9 cellular contexts compared by ENCODE assay signal in the genomic region with DNA sequence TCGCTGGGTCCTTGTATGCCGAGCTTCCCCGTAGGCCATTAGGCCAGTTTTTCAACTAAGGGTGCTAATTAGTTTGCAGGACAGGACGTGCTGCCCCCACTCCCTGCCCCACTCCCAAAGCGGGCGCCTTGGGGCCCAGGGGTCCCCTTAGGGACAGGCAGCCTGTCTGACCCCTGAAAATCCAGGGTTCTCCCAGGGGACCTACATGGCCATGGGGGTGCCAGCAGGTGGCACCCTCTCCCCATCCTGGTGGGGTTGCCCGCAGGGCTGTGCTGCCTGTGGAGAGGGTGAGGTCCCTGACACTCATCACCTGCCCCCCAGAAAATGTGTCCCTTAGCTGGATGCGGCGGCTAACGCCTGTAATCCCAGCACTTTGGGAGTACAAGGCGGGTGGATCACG. TPM values are rescaled to one million over a fixed set of nuclear protein-coding genes. Genes with fewer than 3 reads are reported as not detected.
A peak's percentile ranks its signal among the peaks of the same experiment; 100 is the strongest.
DNase-seq lines count a peak whose midpoint lies in the region; ATAC-seq and TF ChIP-seq lines count a peak whose summit lies in the region.
"Had no signal": no experiment of that assay in that cellular context is flagged by ENCODE, and none has a peak within 500 bp of the region (broad histone marks: within the 10 kb centered on the region; RNA-seq: fewer than 3 reads in every experiment).

No MANE protein-coding gene starts in this region.

- TF ChIP-seq CTCF in AG04449 (IDR thresholded peaks at IDR 0.05; ENCODE audit: insufficient read depth, low read length, missing control alignments) (peak; percentile 84), GM12875 (IDR thresholded peaks at IDR 0.05; ENCODE audit: borderline replicate concordance, insufficient read depth, low read depth, low read length) (peak; percentile 44), right lobe of liver (IDR thresholded peaks at IDR 0.05) (peak; percentile 52 to 69 (median 54)), type B pancreatic cell (conservative IDR thresholded peaks at IDR 0.05) (peak; percentile 71)

- H3K4me3 ChIP-seq in AG04449 (ENCODE audit: low read depth, low read length) (no peak overlapping the region), GM12875 (ENCODE audit: low read depth, low read length) (no peak overlapping the region), right lobe of liver (no peak overlapping the region)

- peaks cover 10% of the 10 kb centered on the region for H3K9me3 Mint-ChIP-seq in type B pancreatic cell

- no peaks in the 10 kb centered on the region for H3K27me3 Mint-ChIP-seq in type B pancreatic cell

- no peaks in the 10 kb centered on the region for H3K27me3 ChIP-seq in right lobe of liver

- H3K27ac Mint-ChIP-seq in type B pancreatic cell = no peak overlapping the region
- H3K27ac Mint-ChIP-seq: dendritic cell treated with granulocyte-macrophage colony-stimulating factor and Interleukin-4, amounts not matched to agents 40 ng/mL and 50 ng/mL, for 4 days had no signal

- peaks cover 3% of the 10 kb centered on the region for H3K4me1 Mint-ChIP-seq in type B pancreatic cell (ENCODE audit: unreplicated experiment)

- ATAC-seq in right lobe of liver (peak; percentile 60 to 70 (median 63)), GM21825 (IDR thresholded peaks at IDR 0.05; ENCODE audit: unreplicated experiment) (no peak)

- peaks cover 0 to 4% (median 0%) of the 10 kb centered on the region in 4 donors for H3K9me3 ChIP-seq in right lobe of liver

- H3K36me3 ChIP-seq in right lobe of liver = no peaks in the 10 kb centered on the region

- POLR2A ChIA-PET in AG04449 (lab: Yijun Ruan, JAX) = no interaction called here

- CTCF ChIA-PET in AG04449 (lab: Yijun Ruan, JAX) = interaction anchor here (0.7 to 6.0 kb wide), 34 partner anchors 9 to 319 kb away, joined by 3 to 142 read pairs (median 6); partner anchors contain the start of genes CARD9, CCDC187, DNLZ and ENTR1

- no peak overlapping the region for H3K27ac ChIP-seq in caudate nucleus (ENCODE audit: low read depth, low read length)
- H3K27ac ChIP-seq in right lobe of liver = no peak overlapping the region

- TF ChIP-seq POLR2A in right lobe of liver (IDR thresholded peaks at IDR 0.05) = no peak

- H3K4me3 Mint-ChIP-seq in type B pancreatic cell = no peak overlapping the region
- H3K4me3 Mint-ChIP-seq: dendritic cell treated with granulocyte-macrophage colony-stimulating factor and Interleukin-4, amounts not matched to agents 40 ng/mL and 50 ng/mL, for 4 days had no signal

- WGBS in right lobe of liver (ENCODE audit: insufficient coverage, low coverage, low lambda C conversion rate, missing lambda C conversion rate) = 80% methylated on average over 1 of the region's 12 CpGs

- no peaks in the 10 kb centered on the region for H3K36me3 Mint-ChIP-seq in type B pancreatic cell

- DNase-seq in AG04449 (ENCODE audit: low read depth, low spot score) (no peak), T follicular helper cell (ENCODE audit: low read depth) (peak; percentile 25), caudate nucleus (lab: John Stamatoyannopoulos, UW) (peak in 37 of 61 donors; percentile 2 to 57 (median 24)), right lobe of liver (no peak), type B pancreatic cell (ENCODE audit: extremely low spot score, unreplicated experiment) (no peak), NCI-H2029 (lab: John Stamatoyannopoulos, UW) (no peak)

- H3K4me1 ChIP-seq in right lobe of liver = no peaks in the 10 kb centered on the region

- intact Hi-C loops in right lobe of liver (cut with DNase I) = no loop called here

RNA-seq across cellular contexts. Expression of gene CCDC187, which starts 8.5 kb away (rescaled TPM):
- total RNA-seq in right lobe of liver (under 1 TPM in 3 of 6 experiments, not detected in 3; 0.09 to 0.80 (median 0.62) TPM), type B pancreatic cell (ENCODE audit: low replicate concordance) (0.69 and 0.70 TPM in 2 replicates)

RNA-seq across cellular contexts. Expression of gene GPSM1, which starts 14.9 kb away (rescaled TPM):
- total RNA-seq in right lobe of liver = 1 to 10 TPM; 1.3 to 4.8 (median 4.1) TPM
- total RNA-seq in type B pancreatic cell (ENCODE audit: low replicate concordance) = 29.2 and 56.2 TPM in 2 replicates

RNA-seq across cellular contexts. Expression of gene DNLZ, which starts 51.1 kb away (rescaled TPM):
- total RNA-seq in right lobe of liver (10 to 100 TPM in 3 of 6 experiments, 1 to 10 TPM in 3; 5.0 to 26.0 (median 10.4) TPM), type B pancreatic cell (ENCODE audit: low replicate concordance) (10.4 and 14.0 TPM in 2 replicates)

Comparison
In these comparisons a context has a peak if more than half of its experiments do, and no peak if none do; other contexts are left out.
1. DNase-seq: peak in T follicular helper cell (single experiment) and caudate nucleus (37 of 61); none in AG04449 (single experiment), right lobe of liver (0 of 3), type B pancreatic cell (single experiment) and NCI-H2029 (single experiment).
2. Peak in every context shown above with its lines, with median percentiles within 50 percentile points of each other: CTCF ChIP-seq.